17 cellular contexts compared by ENCODE assay signal in the genomic region with DNA sequence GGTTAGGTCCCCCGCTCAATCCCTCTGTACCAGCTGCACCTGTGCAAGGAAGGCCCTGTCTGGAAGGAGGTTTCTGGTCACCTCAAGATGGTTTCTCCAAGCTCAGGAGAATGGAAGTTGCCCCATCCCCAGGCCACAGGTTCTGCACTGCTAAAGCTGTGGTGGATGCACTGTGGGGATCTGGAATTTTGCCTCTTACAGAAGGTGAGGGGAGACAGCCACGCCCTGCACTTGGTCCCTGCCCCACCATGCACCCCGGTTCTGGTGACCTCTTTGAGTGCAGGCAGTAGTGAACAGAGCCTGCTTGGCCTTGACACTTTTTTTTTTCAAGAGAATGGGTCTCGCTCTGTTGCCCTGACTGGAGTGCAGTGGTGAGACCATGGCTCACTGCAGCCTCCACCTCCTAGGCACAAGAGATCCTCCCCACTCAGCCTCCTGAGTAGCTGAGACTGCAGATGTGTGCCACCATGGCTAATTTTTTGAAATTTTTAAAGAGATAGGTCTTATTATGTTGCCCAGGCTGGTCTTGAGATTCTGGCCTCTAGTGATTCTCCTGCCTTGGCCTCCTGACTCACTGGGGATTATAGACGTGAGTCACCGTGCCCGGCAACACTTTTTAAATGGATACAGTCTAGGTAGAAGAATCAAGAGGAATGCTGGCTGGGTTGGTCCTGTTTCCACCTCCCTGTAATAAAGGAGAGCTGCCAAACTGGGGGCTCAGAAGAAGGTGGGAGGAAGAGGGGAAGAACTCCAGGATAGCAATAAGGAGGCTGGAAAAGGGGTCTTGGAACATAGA. TPM values are rescaled to one million over a fixed set of nuclear protein-coding genes. Genes with fewer than 3 reads are reported as not detected.
A peak's percentile ranks its signal among the peaks of the same experiment; 100 is the strongest.
DNase-seq lines count a peak whose midpoint lies in the region; ATAC-seq and TF ChIP-seq lines count a peak whose summit lies in the region.
"Had no signal": no experiment of that assay in that cellular context is flagged by ENCODE, and none has a peak within 500 bp of the region (broad histone marks: within the 10 kb centered on the region; RNA-seq: fewer than 3 reads in every experiment).

No MANE protein-coding gene starts in this region.

- no peak overlapping the region for H3K4me3 Mint-ChIP-seq in effector memory CD8-positive, alpha-beta T cell
- no peak overlapping the region for H3K4me3 Mint-ChIP-seq in CD4-positive, alpha-beta T cell
- H3K4me3 Mint-ChIP-seq: activated CD4-positive, alpha-beta memory T cell treated with anti-CD3 and anti-CD28 coated beads for 36 hours; activated T-helper 17 cell treated with anti-CD3 and anti-CD28 coated beads, Interleukin-2, amount 50 U/mL, for 72 hours; GM23338 had no signal

- H3K4me1 Mint-ChIP-seq in effector memory CD8-positive, alpha-beta T cell (ENCODE audit: low read depth in 2 of 2) = peaks cover 15% of the 10 kb centered on the region in 2 donors
- no peaks in the 10 kb centered on the region for H3K4me1 Mint-ChIP-seq in CD4-positive, alpha-beta T cell (ENCODE audit: low read depth)

- POLR2A ChIA-PET in CD4-positive, alpha-beta T cell (lab: Charles Lee) = interaction anchor here (0.6 kb wide), 1 partner anchor 38 kb away, joined by 3 read pairs; no protein-coding TSS in a partner anchor

- TF ChIP-seq CTCF in CD4-positive, alpha-beta T cell (IDR thresholded peaks at IDR 0.05) = no peak

- no peaks in the 10 kb centered on the region for H3K9me3 ChIP-seq in CD4-positive, alpha-beta T cell (ENCODE audit: control insufficient read depth, low read length)
- H3K9me3 ChIP-seq: neutrophil, tibial nerve had no signal

- intact Hi-C loops in CD4-positive, alpha-beta T cell (cut with DNase I, micrococcal nuclease) = no loop called here

- no peak overlapping the region for H3K27ac Mint-ChIP-seq in effector memory CD8-positive, alpha-beta T cell
- no peak overlapping the region for H3K27ac Mint-ChIP-seq in CD4-positive, alpha-beta T cell
- H3K27ac Mint-ChIP-seq: activated CD4-positive, alpha-beta memory T cell treated with anti-CD3 and anti-CD28 coated beads for 36 hours; activated T-helper 17 cell treated with anti-CD3 and anti-CD28 coated beads, Interleukin-2, amount 50 U/mL, for 72 hours; GM23338 had no signal

- no peaks in the 10 kb centered on the region for H3K27me3 Mint-ChIP-seq in effector memory CD8-positive, alpha-beta T cell
- H3K27me3 Mint-ChIP-seq in CD4-positive, alpha-beta T cell = peaks cover 8% of the 10 kb centered on the region
- H3K27me3 Mint-ChIP-seq: activated T-helper 17 cell treated with anti-CD3 and anti-CD28 coated beads, Interleukin-2, amount 50 U/mL, for 72 hours had no signal

- H3K27ac ChIP-seq in CD4-positive, alpha-beta T cell (ENCODE audit: low read depth, low read length) = no peak overlapping the region
- H3K27ac ChIP-seq: neutrophil, tibial nerve had no signal

- DNase-seq in ACHN (peak; percentile 79), HT1080 (ENCODE audit: low read depth) (peak; percentile 86), amniotic epithelial cell (ENCODE audit: low read depth) (peak; percentile 78), iris pigment epithelial cell (ENCODE audit: low read depth) (peak; percentile 80), G401 (ENCODE audit: low spot score) (no peak)
- no peak for DNase-seq in effector memory CD8-positive, alpha-beta T cell
- no peak for DNase-seq in CD4-positive, alpha-beta T cell
- DNase-seq: activated CD4-positive, alpha-beta memory T cell treated with anti-CD3 and anti-CD28 coated beads for 36 hours; cortex of kidney; KG1; NCI-H1436 treated with DMSO at 0.1 percent for 48 hours; stimulated activated CD4-positive, alpha-beta T cell treated with anti-CD3 and anti-CD28 coated beads, Interleukin-4, amount 100 ng/mL, for 4 hours had no signal

- CTCF ChIA-PET in CD4-positive, alpha-beta T cell (lab: Charles Lee) = no interaction called here

- H3K27me3 ChIP-seq in CD4-positive, alpha-beta T cell (ENCODE audit: control insufficient read depth, insufficient read depth, low read length) = no peaks in the 10 kb centered on the region
- H3K27me3 ChIP-seq: neutrophil, tibial nerve had no signal

- ATAC-seq in effector memory CD8-positive, alpha-beta T cell (replicated peaks) = no peak
- ATAC-seq in CD4-positive, alpha-beta T cell (ENCODE audit: poor library complexity) = no peak
- ATAC-seq in HG03439 (IDR thresholded peaks at IDR 0.05; ENCODE audit: unreplicated experiment) = no peak
- ATAC-seq: activated T-helper 17 cell treated with anti-CD3 and anti-CD28 coated beads, Interleukin-2, amount 50 U/mL, for 72 hours; GM23338 had no signal

- no peaks in the 10 kb centered on the region for H3K36me3 Mint-ChIP-seq in effector memory CD8-positive, alpha-beta T cell (ENCODE audit: insufficient read depth)
- no peaks in the 10 kb centered on the region for H3K36me3 Mint-ChIP-seq in CD4-positive, alpha-beta T cell (ENCODE audit: low read depth)
- H3K36me3 Mint-ChIP-seq: activated CD4-positive, alpha-beta memory T cell treated with anti-CD3 and anti-CD28 coated beads for 36 hours had no signal

- H3K9me3 Mint-ChIP-seq in effector memory CD8-positive, alpha-beta T cell = no peaks in the 10 kb centered on the region
- H3K9me3 Mint-ChIP-seq in CD4-positive, alpha-beta T cell = no peaks in the 10 kb centered on the region
- H3K9me3 Mint-ChIP-seq: activated CD4-positive, alpha-beta memory T cell treated with anti-CD3 and anti-CD28 coated beads for 36 hours; activated T-helper 17 cell treated with anti-CD3 and anti-CD28 coated beads, Interleukin-2, amount 50 U/mL, for 72 hours; GM23338 had no signal

- in situ Hi-C loops in ACHN (cut with HindIII; ENCODE audit: low pct_ligation_motif_present, low pct_unique_long_range_greater_than_20kb, low sequenced_read_pairs) = no loop called here
- in situ Hi-C loops in G401 (cut with HindIII; ENCODE audit: low sequenced_read_pairs) = no loop called here

RNA-seq across cellular contexts. Expression of a gene that starts 5.8 kb away (rescaled TPM):
- total RNA-seq in HT1080 (2014; rRNA removed; shearing (Covaris generic)) = not detected in 2 replicates
- not detected in 2 replicates for polyA plus RNA-seq in HT1080 (2015; cell fraction: cytosol; rRNA removed)
- not detected in 2 replicates for polyA plus RNA-seq in HT1080 (2015; cell fraction: nucleus; rRNA removed)
- total RNA-seq in CD4-positive, alpha-beta T cell = not detected
- total RNA-seq in G401 (2014; rRNA removed; shearing (Covaris generic)) = not detected in 2 replicates
- total RNA-seq: activated CD4-positive, alpha-beta memory T cell treated with anti-CD3 and anti-CD28 coated beads for 36 hours; activated T-helper 17 cell treated with anti-CD3 and anti-CD28 coated beads, Interleukin-2, amount 50 U/mL, for 72 hours; GM23338; tibial nerve had no signal
- polyA plus RNA-seq: GM23338 had no signal

RNA-seq across cellular contexts. Expression of a gene that starts 49.4 kb away (rescaled TPM):
- 21.1 and 33.7 TPM in 2 replicates for total RNA-seq in HT1080 (2014; rRNA removed; shearing (Covaris generic))
- polyA plus RNA-seq in HT1080 (2015; cell fraction: cytosol; rRNA removed) = 33.5 and 42.7 TPM in 2 replicates
- polyA plus RNA-seq in HT1080 (2015; cell fraction: nucleus; rRNA removed) = 41.8 and 45.9 TPM in 2 replicates
- total RNA-seq in CD4-positive, alpha-beta T cell = under 1 TPM; 0.08 to 0.50 TPM
- total RNA-seq in G401 (2014; rRNA removed; shearing (Covaris generic)) = 6.5 and 7.7 TPM in 2 replicates
- total RNA-seq: tibial nerve had no signal

Comparison
In these comparisons a context has a peak if more than half of its experiments do, and no peak if none do; other contexts are left out.
1. DNase-seq: peak in ACHN (single experiment), HT1080 (single experiment), amniotic epithelial cell (single experiment) and iris pigment epithelial cell (single experiment); none in effector memory CD8-positive, alpha-beta T cell (0 of 3), CD4-positive, alpha-beta T cell (0 of 10) and G401 (single experiment).